In the genomic region with DNA sequence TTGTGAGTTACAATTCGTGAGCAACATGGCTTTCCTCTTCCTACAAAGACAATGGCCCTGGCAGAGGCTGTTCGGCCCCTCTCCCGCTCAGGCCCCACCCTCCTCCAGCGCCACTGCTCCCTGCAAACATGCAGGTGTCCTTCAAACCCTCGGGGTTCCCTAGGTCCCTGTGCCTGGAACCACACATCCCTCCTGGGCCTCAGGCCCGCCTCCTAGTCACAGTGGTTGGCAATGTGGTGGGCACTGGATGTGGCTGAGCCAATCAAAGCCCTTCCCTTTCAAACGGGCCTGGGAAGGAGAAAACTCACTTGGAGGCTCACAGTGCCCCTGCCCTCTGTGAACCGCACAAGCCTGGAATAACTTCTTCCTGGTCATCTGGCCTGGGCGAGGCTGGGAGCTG, we compare ENCODE assay signal across 23 cellular contexts.
"Had no signal": no experiment of that assay in that cellular context is flagged by ENCODE, and none has a peak within 500 bp of the region (broad histone marks: within the 10 kb centered on the region; RNA-seq: fewer than 3 reads in every experiment).

No MANE protein-coding gene starts in this region.

- H3K4me1 Mint-ChIP-seq: stimulated activated memory B cell treated with anti-CD40 and anti-IgM and Interleukin-4, amounts not matched to agents 10 μg/mL and 1 μg/mL and 100 μg/mL, for 72 hours had no signal

- ATAC-seq: effector memory CD8-positive, alpha-beta T cell; gastroesophageal sphincter; naive thymus-derived CD4-positive, alpha-beta T cell; right lobe of liver; upper lobe of right lung had no signal

- H3K27ac Mint-ChIP-seq: dendritic cell treated with granulocyte-macrophage colony-stimulating factor and Interleukin-4, amounts not matched to agents 40 ng/mL and 50 ng/mL, for 4 days; effector memory CD8-positive, alpha-beta T cell; naive thymus-derived CD4-positive, alpha-beta T cell; stimulated activated memory B cell treated with anti-CD40 and anti-IgM and Interleukin-4, amounts not matched to agents 10 μg/mL and 1 μg/mL and 100 μg/mL, for 72 hours; stimulated activated naive CD8-positive, alpha-beta T cell treated with anti-CD3 and anti-CD28 coated beads, Interleukin-15, Interleukin-2, amounts not matched to agents 100 ng/mL and 50 ng/mL, for 24 hours had no signal

- DNase-seq: effector memory CD8-positive, alpha-beta T cell; esophagus squamous epithelium; foreskin fibroblast; glutamatergic neuron; kidney glomerular epithelial cell; mesendoderm; naive thymus-derived CD4-positive, alpha-beta T cell; occipital lobe; right lobe of liver; spleen; stimulated activated CD4-positive, alpha-beta T cell treated with anti-CD3 and anti-CD28 coated beads, Interleukin-15, amount 100 ng/mL, for 24 hours; stimulated activated CD4-positive, alpha-beta T cell treated with anti-CD3 and anti-CD28 coated beads, Interleukin-1b, Interleukin-23, amount 100 ng/mL, for 48 hours; stimulated activated CD4-positive, alpha-beta T cell treated with anti-CD3 and anti-CD28 coated beads, Interleukin-4, amount 100 ng/mL, for 24 hours; tibial artery; upper lobe of right lung had no signal

- H3K27me3 ChIP-seq: right lobe of liver, vagina had no signal

- H3K4me3 ChIP-seq: esophagus squamous epithelium, gastroesophageal sphincter, prostate gland, right lobe of liver, spleen, tibial artery, upper lobe of right lung, vagina had no signal

- H2AFZ ChIP-seq: parathyroid adenoma had no signal

- H3K9me3 Mint-ChIP-seq: dendritic cell treated with granulocyte-macrophage colony-stimulating factor and Interleukin-4, amounts not matched to agents 40 ng/mL and 50 ng/mL, for 4 days; effector memory CD8-positive, alpha-beta T cell; neural crest cell; stimulated activated memory B cell treated with anti-CD40 and anti-IgM and Interleukin-4, amounts not matched to agents 10 μg/mL and 1 μg/mL and 100 μg/mL, for 72 hours; stimulated activated naive CD8-positive, alpha-beta T cell treated with anti-CD3 and anti-CD28 coated beads, Interleukin-15, Interleukin-2, amounts not matched to agents 100 ng/mL and 50 ng/mL, for 24 hours had no signal

- H3K4me1 ChIP-seq: gastroesophageal sphincter, parathyroid adenoma, prostate gland, spleen, tibial artery, upper lobe of right lung had no signal

- H3K9me3 ChIP-seq: esophagus squamous epithelium, gastroesophageal sphincter, prostate gland, right lobe of liver, spleen, tibial artery, upper lobe of right lung, vagina had no signal

- H3K36me3 Mint-ChIP-seq: naive thymus-derived CD4-positive, alpha-beta T cell; stimulated activated memory B cell treated with anti-CD40 and anti-IgM and Interleukin-4, amounts not matched to agents 10 μg/mL and 1 μg/mL and 100 μg/mL, for 72 hours had no signal

- H3K27ac ChIP-seq: esophagus squamous epithelium, gastroesophageal sphincter, parathyroid adenoma, prostate gland, right lobe of liver, spleen, tibial artery, upper lobe of right lung, vagina had no signal

- H3K9ac ChIP-seq: parathyroid adenoma had no signal

- H3K36me3 ChIP-seq: esophagus squamous epithelium, gastroesophageal sphincter, prostate gland, right lobe of liver, spleen, tibial artery, upper lobe of right lung, vagina had no signal

- H3K4me3 Mint-ChIP-seq: dendritic cell treated with granulocyte-macrophage colony-stimulating factor and Interleukin-4, amounts not matched to agents 40 ng/mL and 50 ng/mL, for 4 days; effector memory CD8-positive, alpha-beta T cell; naive thymus-derived CD4-positive, alpha-beta T cell; neural crest cell; stimulated activated memory B cell treated with anti-CD40 and anti-IgM and Interleukin-4, amounts not matched to agents 10 μg/mL and 1 μg/mL and 100 μg/mL, for 72 hours; stimulated activated naive CD8-positive, alpha-beta T cell treated with anti-CD3 and anti-CD28 coated beads, Interleukin-15, Interleukin-2, amounts not matched to agents 100 ng/mL and 50 ng/mL, for 24 hours had no signal
